20 cellular contexts compared by ENCODE assay signal in genomic region chr17:72707881-72708280, GRCh38.
"Had no signal": no experiment of that assay in that cellular context is flagged by ENCODE, and none has a peak within 500 bp of the region (broad histone marks: within the 10 kb centered on the region; RNA-seq: fewer than 3 reads in every experiment).

No MANE protein-coding gene starts in this region.

- ATAC-seq: K562 had no signal

- H3K27me3 Mint-ChIP-seq: IgD-negative memory B cell had no signal

- DNase-seq: Kasumi-1, MM.1S, NCI-H1092 treated with DMSO at 0.1 percent for 48 hours, NCI-H1436, NCI-H187, NCI-H2029, NCI-H2081 treated with DMSO at 0.1 percent for 48 hours, NCI-H2171, NCI-H226, NCI-H446, NCI-H510A, NCI-H524 treated with DMSO at 0.1 percent for 48 hours, NCI-H69, NCI-H774, SHP77, SK-N-SH had no signal

- H3K27ac ChIP-seq: KMS-11, RWPE1 had no signal

- H3K4me2 ChIP-seq: KMS-11, SK-N-SH had no signal

- H3K27ac Mint-ChIP-seq: IgD-negative memory B cell had no signal

- FAIRE-seq: K562 had no signal

- H3K4me3 ChIP-seq: K562 had no signal

- H3K4me1 Mint-ChIP-seq: IgD-negative memory B cell had no signal

- H3K9ac ChIP-seq: KMS-11, SK-N-SH had no signal

- H3K9me3 ChIP-seq: SK-N-SH had no signal
